20 cellular contexts compared by ENCODE assay signal in genomic region chr14:65840786-65841185, GRCh38.
A peak's percentile ranks its signal among the peaks of the same experiment; 100 is the strongest.
DNase-seq lines count a peak whose midpoint lies in the region; ATAC-seq and TF ChIP-seq lines count a peak whose summit lies in the region.
"Had no signal": no experiment of that assay in that cellular context is flagged by ENCODE, and none has a peak within 500 bp of the region (broad histone marks: within the 10 kb centered on the region; RNA-seq: fewer than 3 reads in every experiment).

No MANE protein-coding gene starts in this region.

- TF ChIP-seq CTCF in cardiac fibroblast (IDR thresholded peaks at IDR 0.05; ENCODE audit: low read depth, low read length) = no peak
- TF ChIP-seq CTCF in left lung (IDR thresholded peaks at IDR 0.05) = no peak

- in situ Hi-C loops in HAP-1 (cut with MboI; ENCODE audit: low sequenced_read_pairs) = no loop called here

- no peaks in the 10 kb centered on the region for H3K4me1 ChIP-seq in left lung
- no peaks in the 10 kb centered on the region for H3K4me1 ChIP-seq in HAP-1
- H3K4me1 ChIP-seq: pancreas, right lobe of liver, suprapubic skin had no signal

- DNase-seq in AG20443 (ENCODE audit: low spot score) (peak; percentile 63), GM04504 (ENCODE audit: low read depth) (peak; percentile 18), cardiac fibroblast (ENCODE audit: low read depth in 2 of 2) (peak; percentile 18 to 52), left lung (no peak), HAP-1 (ENCODE audit: low spot score in 2 of 2) (no peak), DMS153 (lab: John Stamatoyannopoulos, UW) (no peak), T-helper 1 cell (no peak)
- DNase-seq: activated CD4-positive, alpha-beta T cell treated with anti-CD3 and anti-CD28 coated beads for 1 hour; activated CD8-positive, alpha-beta memory T cell treated with anti-CD3 and anti-CD28 coated beads for 24 hours; activated naive CD4-positive, alpha-beta T cell treated with anti-CD3 and anti-CD28 coated beads for 36 hours; activated T-cell treated with anti-CD3 and anti-CD28 coated beads, Interleukin-2, amount 50 U/mL, for 48 hours; aorta; natural killer cell; NCI-H1930; pancreas; right lobe of liver; Right ventricle myocardium superior; stimulated activated CD4-positive, alpha-beta T cell treated with anti-CD3 and anti-CD28 coated beads, Interleukin-15, amount 100 ng/mL, for 24 hours had no signal

- intact Hi-C loops in left lung (cut with DNase I) = no loop called here

- no peaks in the 10 kb centered on the region for H3K36me3 ChIP-seq in left lung
- H3K36me3 ChIP-seq in HAP-1 (replicated peaks) = no peaks in the 10 kb centered on the region
- H3K36me3 ChIP-seq: pancreas, right lobe of liver, suprapubic skin had no signal

- H3K27ac ChIP-seq in left lung = peak overlapping the region in 1 of 2 donors; percentile 13
- H3K27ac ChIP-seq: pancreas, right lobe of liver, suprapubic skin had no signal

- no peaks in the 10 kb centered on the region for H3K9me3 ChIP-seq in left lung
- no peaks in the 10 kb centered on the region for H3K9me3 ChIP-seq in HAP-1
- H3K9me3 ChIP-seq: pancreas, right lobe of liver, suprapubic skin had no signal

- peak; percentile 57 for ATAC-seq in left lung
- ATAC-seq: K562, natural killer cell, right lobe of liver had no signal

- H3K27me3 ChIP-seq in left lung = no peaks in the 10 kb centered on the region
- H3K27me3 ChIP-seq in HAP-1 (ENCODE audit: low read depth) = no peaks in the 10 kb centered on the region
- H3K27me3 ChIP-seq: pancreas, right lobe of liver, suprapubic skin had no signal

- no peak overlapping the region for H3K4me3 ChIP-seq in cardiac fibroblast (replicated peaks in 1 of 2; ENCODE audit: low read depth in 2 of 2, low read length in 2 of 2)
- no peak overlapping the region for H3K4me3 ChIP-seq in left lung
- no peak overlapping the region for H3K4me3 ChIP-seq in HAP-1
- H3K4me3 ChIP-seq: K562, pancreas, right lobe of liver, suprapubic skin had no signal

Comparison
In these comparisons a context has a peak if more than half of its experiments do, and no peak if none do; other contexts are left out.
1. DNase-seq: peak in AG20443 (single experiment), GM04504 (single experiment) and cardiac fibroblast (2 of 2); none in left lung (0 of 2), HAP-1 (0 of 2), DMS153 (single experiment) and T-helper 1 cell (0 of 5).